In genomic region chr3:50165388-50166308, GRCh38 we compare ENCODE assay signal across 10 cellular contexts. TPM values are rescaled to one million over a fixed set of nuclear protein-coding genes. Genes with fewer than 3 reads are reported as not detected.
A peak's percentile ranks its signal among the peaks of the same experiment; 100 is the strongest.
DNase-seq lines count a peak whose midpoint lies in the region; ATAC-seq, FAIRE-seq and TF ChIP-seq lines count a peak whose summit lies in the region.
"Had no signal": no experiment of that assay in that cellular context is flagged by ENCODE, and none has a peak within 500 bp of the region (broad histone marks: within the 10 kb centered on the region; RNA-seq: fewer than 3 reads in every experiment).

No MANE protein-coding gene starts in this region.

- no peak for TF ChIP-seq CTCF in kidney (IDR thresholded peaks at IDR 0.05; ENCODE audit: borderline replicate concordance, extremely low read depth, insufficient read depth)
- TF ChIP-seq CTCF in CD4-positive, alpha-beta T cell (IDR thresholded peaks at IDR 0.05): no peak
- no peak for TF ChIP-seq CTCF in natural killer cell (IDR thresholded peaks at IDR 0.05)

- CTCF ChIA-PET in CD4-positive, alpha-beta T cell (lab: Charles Lee): no interaction called here

- H3K9me3 ChIP-seq in GM23248 (ENCODE audit: low read depth) (no peaks in the 10 kb centered on the region), kidney (ENCODE audit: control insufficient read depth in 1 of 2, low read length in 2 of 2) (no peaks in the 10 kb centered on the region)
- H3K9me3 ChIP-seq in CD4-positive, alpha-beta T cell (ENCODE audit: control insufficient read depth, low read length): no peaks in the 10 kb centered on the region

- POLR2A ChIA-PET in CD4-positive, alpha-beta T cell (lab: Charles Lee): no interaction called here

- no peaks in the 10 kb centered on the region for H3K27me3 Mint-ChIP-seq in CD4-positive, alpha-beta T cell
- no peaks in the 10 kb centered on the region for H3K27me3 Mint-ChIP-seq in natural killer cell (ENCODE audit: low read depth in 2 of 2)

- H3K4me3 Mint-ChIP-seq in CD4-positive, alpha-beta T cell: no peak overlapping the region
- H3K4me3 Mint-ChIP-seq in natural killer cell: no peak overlapping the region

- in situ Hi-C loops in GM23248 (cut with MboI): no loop called here

- H3K4me1 ChIP-seq in GM23248 (ENCODE audit: insufficient read depth) (peaks cover 30% of the 10 kb centered on the region), kidney (ENCODE audit: control insufficient read depth in 1 of 2, insufficient read depth in 1 of 2, low read depth in 1 of 2, low read length in 2 of 2) (peaks cover 65 to 87% of the 10 kb centered on the region in 2 donors)

- no peak overlapping the region for H2AFZ ChIP-seq in GM23248

- H3K36me3 ChIP-seq in GM23248 (ENCODE audit: low read depth): no peaks in the 10 kb centered on the region
- peaks cover 0 to 2% of the 10 kb centered on the region in 2 donors for H3K36me3 ChIP-seq in kidney (ENCODE audit: control insufficient read depth in 1 of 2, insufficient read depth in 2 of 2, low read length in 2 of 2)

- H4K20me1 ChIP-seq in GM23248 (ENCODE audit: insufficient read depth): no peaks in the 10 kb centered on the region

- H3K79me2 ChIP-seq in GM23248 (ENCODE audit: insufficient read depth): no peaks in the 10 kb centered on the region

- intact Hi-C loops in kidney (cut with DNase I): no loop called here
- intact Hi-C loops in CD4-positive, alpha-beta T cell (cut with DNase I, micrococcal nuclease): loop anchor here in 1 of 2 experiments (10.0 kb wide), 1 partner anchor 229 kb away; no protein-coding TSS in a partner anchor
- intact Hi-C loops in natural killer cell (cut with micrococcal nuclease): no loop called here

- H3K27me3 ChIP-seq in GM23248 (replicated peaks; ENCODE audit: insufficient read depth): no peaks in the 10 kb centered on the region
- H3K27me3 ChIP-seq in CD4-positive, alpha-beta T cell (ENCODE audit: control insufficient read depth, insufficient read depth, low read length): no peaks in the 10 kb centered on the region

- ATAC-seq in HG03439 (IDR thresholded peaks at IDR 0.05; ENCODE audit: unreplicated experiment): no peak
- no peak for ATAC-seq in CD4-positive, alpha-beta T cell (ENCODE audit: poor library complexity)
- no peak for ATAC-seq in natural killer cell
- ATAC-seq: GM12878 had no signal

- H3K4me2 ChIP-seq in GM23248 (ENCODE audit: unreplicated experiment): peak overlapping the region; percentile 41

- H3K27ac Mint-ChIP-seq in CD4-positive, alpha-beta T cell: no peak overlapping the region
- H3K27ac Mint-ChIP-seq in natural killer cell: no peak overlapping the region

- H3K4me1 Mint-ChIP-seq in CD4-positive, alpha-beta T cell (ENCODE audit: low read depth): no peaks in the 10 kb centered on the region
- H3K4me1 Mint-ChIP-seq in natural killer cell: no peaks in the 10 kb centered on the region

- DNase-seq in GM23248: peak; percentile 69
- DNase-seq in cerebellar cortex (ENCODE audit: low spot score): peak; percentile 46
- peak; percentile 84 for DNase-seq in kidney
- no peak for DNase-seq in NCI-H1105 (lab: John Stamatoyannopoulos, UW)
- no peak for DNase-seq in CD4-positive, alpha-beta T cell
- no peak for DNase-seq in natural killer cell

- no peaks in the 10 kb centered on the region for H3K9me3 Mint-ChIP-seq in CD4-positive, alpha-beta T cell
- H3K9me3 Mint-ChIP-seq in natural killer cell: no peaks in the 10 kb centered on the region

- H3K9ac ChIP-seq in GM23248 (no peak overlapping the region), kidney (ENCODE audit: low read length in 2 of 2) (peak overlapping the region in 1 of 2 donors; percentile 60)

- no peak for FAIRE-seq in kidney (lab: Jason Lieb, UNC)
- FAIRE-seq: GM12878 had no signal

- H3K36me3 Mint-ChIP-seq in CD4-positive, alpha-beta T cell (ENCODE audit: low read depth): no peaks in the 10 kb centered on the region
- no peaks in the 10 kb centered on the region for H3K36me3 Mint-ChIP-seq in natural killer cell

- 0 out of 2 replicates have a peak overlapping the region, but pooled peaks have one; percentile 1 for H3K27ac ChIP-seq in GM23248
- H3K27ac ChIP-seq in kidney (ENCODE audit: low read depth in 2 of 2, low read length in 2 of 2): peak overlapping the region; percentile 83 to 90
- peak overlapping the region in 19 of 21 experiments; percentile 10 to 85 (median 75) for H3K27ac ChIP-seq in skin epidermis
- H3K27ac ChIP-seq in CD4-positive, alpha-beta T cell (ENCODE audit: low read depth, low read length): no peak overlapping the region
- H3K27ac ChIP-seq: SK-N-MC had no signal

- H3K4me3 ChIP-seq in GM23248 (no peak overlapping the region), kidney (ENCODE audit: low read length in 2 of 2) (no peak overlapping the region), skin epidermis (no peak overlapping the region)
- H3K4me3 ChIP-seq: GM12878, SK-N-MC had no signal

- no peaks in the 10 kb centered on the region for H3K9me2 ChIP-seq in GM23248 (ENCODE audit: insufficient read depth)

- 31 to 33% methylated on average over 14 to 18 of the region's 18 CpGs for WGBS in GM23248 (ENCODE audit: low coverage in 1 of 2, low lambda C conversion rate in 2 of 2, missing lambda C conversion rate in 2 of 2), 2 experiments

- peaks cover 6% of the 10 kb centered on the region; the same call in 1 of the 2 replicates for H3F3A ChIP-seq in GM23248 (ENCODE audit: insufficient read depth)

RNA-seq across cellular contexts. Expression of gene SEMA3F, which starts 10.5 kb away (rescaled TPM):
- total RNA-seq in GM23248 (2014; rRNA removed; shearing (Covaris generic)): 3.2 and 3.5 TPM in 2 replicates
- polyA plus RNA-seq in GM23248 (2016; fragmentation: Nextera tagmentation; extraction: Ambion mirVana) (0.25 and 0.54 TPM in 2 replicates), kidney (ENCODE audit: insufficient read depth, low read depth, low replicate concordance) (36.7 TPM)
- total RNA-seq in kidney (39.9 TPM), natural killer cell (1 to 10 TPM in 1 of 3 donors, under 1 TPM in 2; 0.16 to 1.1 (median 0.78) TPM)
- 1 to 10 TPM in 1 of 2 experiments, under 1 TPM in 1; 0.22 to 1.1 TPM for total RNA-seq in CD4-positive, alpha-beta T cell

RNA-seq across cellular contexts. Expression of gene GNAT1, which starts 25.8 kb away (rescaled TPM):
- total RNA-seq in GM23248 (2014; rRNA removed; shearing (Covaris generic)): not detected in 2 replicates
- polyA plus RNA-seq in GM23248 (2016; fragmentation: Nextera tagmentation; extraction: Ambion mirVana): not detected in 2 replicates
- total RNA-seq in kidney: not detected
- polyA plus RNA-seq in kidney (ENCODE audit: insufficient read depth, low read depth, low replicate concordance): not detected
- total RNA-seq in CD4-positive, alpha-beta T cell: under 1 TPM; 0.11 to 0.28 TPM
- total RNA-seq in natural killer cell: not detected
- total RNA-seq: GM12878 had no signal
- polyA plus RNA-seq: GM12878 had no signal

RNA-seq across cellular contexts. Expression of gene SLC38A3, which starts 39.4 kb away (rescaled TPM):
- under 0.01 TPM in 1 of 2 replicates, not detected in the other for total RNA-seq in GM23248 (2014; rRNA removed; shearing (Covaris generic))
- 0.36 and 0.93 TPM in 2 replicates for polyA plus RNA-seq in GM23248 (2016; fragmentation: Nextera tagmentation; extraction: Ambion mirVana)
- total RNA-seq in kidney: 1.6 TPM
- 4.2 TPM for polyA plus RNA-seq in kidney (ENCODE audit: insufficient read depth, low read depth, low replicate concordance)
- 1 to 10 TPM; 1.0 to 1.1 TPM for total RNA-seq in CD4-positive, alpha-beta T cell
- under 1 TPM in 1 of 3 donors, not detected in 2; 0.82 TPM for total RNA-seq in natural killer cell
- total RNA-seq: GM12878 had no signal

Comparison
In these comparisons a context has a peak if more than half of its experiments do, and no peak if none do; other contexts are left out.
1. DNase-seq: peak in GM23248 (single experiment), cerebellar cortex (single experiment) and kidney (single experiment); none in NCI-H1105 (single experiment), CD4-positive, alpha-beta T cell (0 of 10) and natural killer cell (single experiment).